ENCODE assay signal across 21 cellular contexts in the genomic region with DNA sequence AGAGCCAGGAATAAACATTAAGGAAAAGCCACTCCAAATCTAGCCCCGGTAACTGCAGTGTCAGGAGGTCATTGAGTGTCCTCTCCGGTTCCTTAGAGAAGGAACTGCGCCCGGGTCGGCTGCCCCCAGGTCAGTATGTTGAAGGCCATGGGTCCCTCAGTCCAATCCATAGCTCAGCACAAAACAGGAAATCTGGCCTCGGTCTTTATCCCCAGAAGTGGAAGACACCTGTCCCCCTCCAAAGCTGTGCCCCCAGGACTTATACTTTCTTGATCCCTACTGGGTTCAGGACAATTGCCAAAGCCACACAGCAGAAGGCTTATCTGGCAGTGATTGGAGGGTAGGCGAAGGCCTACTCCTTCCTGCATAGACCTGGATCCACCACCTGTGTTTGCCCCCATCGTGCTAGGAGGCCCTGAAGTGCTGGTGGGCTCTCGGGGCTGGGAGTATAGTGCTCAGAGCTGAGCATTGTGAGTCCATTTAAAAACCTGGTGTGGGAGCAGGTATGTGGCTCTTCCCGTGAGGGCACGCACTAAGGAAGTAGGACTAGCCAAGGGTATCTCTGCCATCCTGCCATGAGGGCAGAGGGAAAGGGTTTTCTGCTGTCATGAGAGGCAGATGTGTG.
DNase-seq lines count a peak whose midpoint lies in the region; ATAC-seq and TF ChIP-seq lines count a peak whose summit lies in the region.
"Had no signal": no experiment of that assay in that cellular context is flagged by ENCODE, and none has a peak within 500 bp of the region (broad histone marks: within the 10 kb centered on the region; RNA-seq: fewer than 3 reads in every experiment).

No MANE protein-coding gene starts in this region.

- peaks cover 9% of the 10 kb centered on the region for H3K4me1 ChIP-seq in foreskin keratinocyte
- H3K4me1 ChIP-seq in tibial artery: peaks cover 12 to 55% (median 45%) of the 10 kb centered on the region in 4 donors
- H3K4me1 ChIP-seq: breast epithelium had no signal

- H3K27ac ChIP-seq in foreskin keratinocyte (no peak overlapping the region), tibial artery (peak overlapping the region; percentile 86 to 96)
- H3K27ac ChIP-seq: GM23248, right lobe of liver had no signal

- H3K9me3 ChIP-seq in tibial artery: no peaks in the 10 kb centered on the region
- H3K9me3 ChIP-seq: breast epithelium, right lobe of liver had no signal

- no peak for ATAC-seq in left ventricle myocardium superior
- peak; percentile 63 for ATAC-seq in foreskin keratinocyte
- ATAC-seq: left colon; naive thymus-derived CD8-positive, alpha-beta T cell; right lobe of liver had no signal

- peak; percentile 62 for DNase-seq in cardiac septum (ENCODE audit: low spot score)
- DNase-seq in left ventricle myocardium superior: no peak
- no peak for DNase-seq in foreskin keratinocyte
- DNase-seq in posterior vena cava (ENCODE audit: low spot score): peak; percentile 62
- DNase-seq in tibial artery: peak in 1 of 2 donors; percentile 63
- DNase-seq in putamen (ENCODE audit: low spot score): no peak
- DNase-seq in NCI-H1105 (lab: John Stamatoyannopoulos, UW): no peak
- no peak for DNase-seq in SKM-1 (lab: John Stamatoyannopoulos, UW; ENCODE audit: unreplicated experiment)
- DNase-seq: activated gamma-delta T cell treated with Interleukin-2 at 50 U/mL for 16 hours; GDM1; GM23248; IMR-90; left colon; mesendoderm; naive thymus-derived CD8-positive, alpha-beta T cell; NCI-H1092; NCI-H2029; NCI-H446; right lobe of liver; SHP77 had no signal

- TF ChIP-seq CTCF in foreskin keratinocyte (conservative IDR thresholded peaks at IDR 0.05) (no peak), tibial artery (IDR thresholded peaks at IDR 0.05) (no peak)

- peaks cover 9% of the 10 kb centered on the region for H3K27me3 ChIP-seq in foreskin keratinocyte
- H3K27me3 ChIP-seq in tibial artery: no peaks in the 10 kb centered on the region
- H3K27me3 ChIP-seq: breast epithelium, right lobe of liver had no signal

- intact Hi-C loops in cardiac septum (cut with DNase I) (no loop called here), left ventricle myocardium superior (cut with micrococcal nuclease) (no loop called here), posterior vena cava (cut with DNase I) (no loop called here), tibial artery (cut with DNase I; ENCODE audit: low total_unique reads) (loop anchor here (5.0 kb wide), 3 partner anchors 42 to 263 kb away; no protein-coding TSS in a partner anchor)

- peaks cover 0 to 30% (median 0%) of the 10 kb centered on the region in 3 donors for H3K36me3 ChIP-seq in tibial artery
- H3K36me3 ChIP-seq: breast epithelium, right lobe of liver had no signal

- no peak overlapping the region for H3K4me3 ChIP-seq in tibial artery
- H3K4me3 ChIP-seq: breast epithelium, GM23248, right lobe of liver had no signal

Comparison
In these comparisons a context has a peak if more than half of its experiments do, and no peak if none do; other contexts are left out.
1. DNase-seq: peak in cardiac septum (single experiment) and posterior vena cava (single experiment); none in left ventricle myocardium superior (single experiment), foreskin keratinocyte (0 of 2), putamen (single experiment), NCI-H1105 (single experiment) and SKM-1 (single experiment).